ENCODE assay signal across 8 cellular contexts in genomic region chr2:65040414-65041261, GRCh38. TPM values are rescaled to one million over a fixed set of nuclear protein-coding genes. Genes with fewer than 3 reads are reported as not detected.
DNase-seq lines count a peak whose midpoint lies in the region; ATAC-seq, FAIRE-seq and TF ChIP-seq lines count a peak whose summit lies in the region.

No MANE protein-coding gene starts in this region.

- no peak overlapping the region; the same call in 1 of the 2 replicates for H3K4me3 ChIP-seq in MM.1S (ENCODE audit: low read length)
- no peak overlapping the region for H3K4me3 ChIP-seq in pancreas
- no peak overlapping the region for H3K4me3 ChIP-seq in thyroid gland (replicated peaks in 1 of 3)

- FAIRE-seq in pancreas (lab: Jason Lieb, UNC): no peak

- H3K27me3 ChIP-seq in MM.1S (replicated peaks; ENCODE audit: insufficient read depth, low read length) (no peaks in the 10 kb centered on the region), pancreas (no peaks in the 10 kb centered on the region), thyroid gland (no peaks in the 10 kb centered on the region)

- DNase-seq in DMS 273 (lab: John Stamatoyannopoulos, UW; ENCODE audit: unreplicated experiment) (peak; percentile 89), MM.1S (peak; percentile 80), SHP77 treated with DMSO at 0.1 percent for 48 hours (lab: John Stamatoyannopoulos, UW) (peak; percentile 61), foreskin melanocyte (peak; percentile 60), pancreas (peak; percentile 76 to 91 (median 85)), thyroid gland (peak; percentile 86)
- DNase-seq in activated effector memory CD4-positive, alpha-beta T cell treated with anti-CD3 and anti-CD28 coated beads, Interleukin-2, amount 50 U/mL, for 16 hours: peak; percentile 90

- H3K4me2 ChIP-seq in MM.1S (ENCODE audit: low read depth, low read length): peak overlapping the region; percentile 61

- 0 out of 2 replicates have a peak overlapping the region, but pooled peaks have one; percentile 8 for H2AFZ ChIP-seq in MM.1S (ENCODE audit: low read length)

- H3K9me2 ChIP-seq in MM.1S (replicated peaks; ENCODE audit: insufficient read depth, low read length): no peaks in the 10 kb centered on the region

- H3F3A ChIP-seq in MM.1S (ENCODE audit: insufficient read depth, low read length): no peaks in the 10 kb centered on the region

- intact Hi-C loops in pancreas (cut with DNase I): loop anchor here (2.0 to 10.0 kb wide), 3 partner anchors 123 to 126 kb away; no protein-coding TSS in a partner anchor
- intact Hi-C loops in thyroid gland (cut with DNase I): loop anchor here (2.0 kb wide), 1 partner anchor 122 kb away; no protein-coding TSS in a partner anchor

- 21 to 25% methylated on average over 13 of the region's 13 CpGs for WGBS in pancreas, 2 donors
- 31 to 33% methylated on average over 13 of the region's 13 CpGs for WGBS in thyroid gland, 2 donors

- H3K27ac ChIP-seq in MM.1S (ENCODE audit: low read length) (no peak overlapping the region), pancreas (no peak overlapping the region), thyroid gland (no peak overlapping the region)

- H3K4me1 ChIP-seq in MM.1S (ENCODE audit: low read length) (peaks cover 9% of the 10 kb centered on the region), pancreas (no peaks in the 10 kb centered on the region), thyroid gland (no peaks in the 10 kb centered on the region)

- TF ChIP-seq CTCF in MM.1S (IDR thresholded peaks at IDR 0.05; ENCODE audit: low read length) (peak; percentile 93), pancreas (IDR thresholded peaks at IDR 0.05) (peak; percentile 82 to 95 (median 92)), thyroid gland (IDR thresholded peaks at IDR 0.05) (peak; percentile 80 to 96 (median 92))

- no peaks in the 10 kb centered on the region for H4K20me1 ChIP-seq in MM.1S (ENCODE audit: insufficient read depth, low read length)

- H3K79me2 ChIP-seq in MM.1S (ENCODE audit: low read length): peaks cover 24% of the 10 kb centered on the region

- TF ChIP-seq POLR2A in thyroid gland (IDR thresholded peaks at IDR 0.05): no peak

- ATAC-seq in GM21576 (IDR thresholded peaks at IDR 0.05; ENCODE audit: unreplicated experiment): peak; percentile 75
- ATAC-seq in pancreas: peak; percentile 96 to 100 (median 99)

- H3K9me3 ChIP-seq in MM.1S (replicated peaks; ENCODE audit: insufficient read depth, low read length) (no peaks in the 10 kb centered on the region), pancreas (no peaks in the 10 kb centered on the region), thyroid gland (no peaks in the 10 kb centered on the region)

- peaks cover 6% of the 10 kb centered on the region; the same call in 1 of the 2 replicates for H3K36me3 ChIP-seq in MM.1S (replicated peaks; ENCODE audit: insufficient read depth, low read length)
- no peaks in the 10 kb centered on the region for H3K36me3 ChIP-seq in pancreas
- no peaks in the 10 kb centered on the region for H3K36me3 ChIP-seq in thyroid gland

- H3K9ac ChIP-seq in MM.1S (ENCODE audit: low read length): no peak overlapping the region; the same call in 1 of the 2 replicates

RNA-seq across cellular contexts. Expression of gene CEP68, which starts 15.6 kb away (rescaled TPM):
- total RNA-seq in pancreas (10 to 100 TPM in 4 of 6 donors, 1 to 10 TPM in 2; 4.4 to 13.2 (median 10.7) TPM), thyroid gland (10 to 100 TPM; 19.8 to 34.1 (median 27.5) TPM)
- polyA plus RNA-seq in pancreas: 1 to 10 TPM; 4.8 to 7.0 TPM

RNA-seq across cellular contexts. Expression of gene SLC1A4, which starts 51.4 kb away (rescaled TPM):
- total RNA-seq in pancreas: 10 to 100 TPM; 18.4 to 72.7 (median 27.4) TPM
- 10 to 100 TPM; 10.9 to 13.0 TPM for polyA plus RNA-seq in pancreas
- 1 to 10 TPM; 4.6 to 6.9 (median 5.4) TPM for total RNA-seq in thyroid gland
